Comparison of ENCODE assay signal across 8 cellular contexts in the genomic region with DNA sequence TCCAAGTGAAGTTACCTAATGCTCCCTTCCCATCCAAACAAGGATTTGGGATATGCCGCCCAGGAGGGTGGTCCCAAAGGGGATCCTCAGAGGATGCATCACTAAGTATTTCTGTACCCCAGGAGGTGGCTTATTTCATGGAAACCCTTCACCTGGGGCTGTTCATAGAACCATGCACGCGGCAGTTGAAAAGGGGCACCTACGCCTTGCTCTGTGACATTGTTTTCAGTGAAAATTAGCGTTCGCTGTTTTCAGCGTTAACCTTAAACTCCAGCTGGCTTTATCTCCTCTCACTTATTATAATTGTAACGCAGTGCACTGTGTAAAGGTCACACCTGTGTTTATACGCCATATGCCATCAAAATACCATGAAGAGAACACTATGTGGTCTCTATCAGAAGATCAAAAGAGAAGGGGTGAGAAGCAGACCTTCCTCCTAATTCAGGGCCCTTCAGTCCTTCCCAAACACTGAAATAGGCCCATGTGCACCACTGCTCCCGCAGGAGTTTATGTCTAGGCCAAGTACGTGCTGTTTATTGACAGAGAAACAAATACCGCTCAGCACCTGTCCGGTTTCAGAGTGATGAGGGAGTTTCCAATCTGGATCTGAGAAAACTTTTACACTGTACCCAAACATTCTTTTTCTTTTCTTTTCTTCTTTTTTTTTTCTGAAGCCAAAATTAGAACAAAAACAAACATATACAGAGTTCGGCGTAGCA.
DNase-seq lines count a peak whose midpoint lies in the region; ATAC-seq lines count a peak whose summit lies in the region.

No MANE protein-coding gene starts in this region.

- peak overlapping the region in 1 of 5 donors; percentile 2 for H3K9ac ChIP-seq in subcutaneous abdominal adipose tissue (ENCODE audit: low read length in 5 of 5)

- DNase-seq in NCI-H2196 (lab: John Stamatoyannopoulos, UW; ENCODE audit: unreplicated experiment) (peak; percentile 36), NCI-H2196 treated with DMSO at 0.1 percent for 48 hours (lab: John Stamatoyannopoulos, UW; ENCODE audit: unreplicated experiment) (no peak), SKM-1 (lab: John Stamatoyannopoulos, UW; ENCODE audit: unreplicated experiment) (no peak), NCI-H226 (no peak), T1000 (lab: John Stamatoyannopoulos, UW) (no peak)
- DNase-seq in activated T-helper 2 cell treated with anti-CD3 and anti-CD28 coated beads, Interferon-gamma antibody, Interleukin-2, Interleukin-4, amounts not matched to agents 10 μg/mL and 5 μg/mL and 100 μg/mL, durations not matched to agents 14 hours and 24 hours and 36 hours (ENCODE audit: low spot score): no peak

- no peaks in the 10 kb centered on the region for H3K27me3 Mint-ChIP-seq in activated T-helper 2 cell treated with anti-CD3 and anti-CD28 coated beads, Interferon-gamma antibody, Interleukin-2, Interleukin-4, amounts not matched to agents 10 μg/mL and 5 μg/mL and 100 μg/mL, durations not matched to agents 14 hours and 24 hours and 36 hours (ENCODE audit: low read depth)

- H3K4me1 ChIP-seq in subcutaneous abdominal adipose tissue (ENCODE audit: control insufficient read depth in 5 of 5, insufficient read depth in 5 of 5, low read length in 5 of 5): peaks cover 3 to 35% (median 27%) of the 10 kb centered on the region in 5 donors

- intact Hi-C loops in activated T-helper 2 cell treated with anti-CD3 and anti-CD28 coated beads, Interferon-gamma antibody, Interleukin-2, Interleukin-4, amounts not matched to agents 10 μg/mL and 5 μg/mL and 100 μg/mL, durations not matched to agents 14 hours and 24 hours and 36 hours (cut with micrococcal nuclease): loop anchor here (2.0 kb wide), 1 partner anchor 209 kb away; a partner anchor contains a TSS

- H3K4me1 Mint-ChIP-seq in activated T-helper 2 cell treated with anti-CD3 and anti-CD28 coated beads, Interferon-gamma antibody, Interleukin-2, Interleukin-4, amounts not matched to agents 10 μg/mL and 5 μg/mL and 100 μg/mL, durations not matched to agents 14 hours and 24 hours and 36 hours (ENCODE audit: low read depth): peaks cover 99% of the 10 kb centered on the region

- H3K36me3 Mint-ChIP-seq in activated T-helper 2 cell treated with anti-CD3 and anti-CD28 coated beads, Interferon-gamma antibody, Interleukin-2, Interleukin-4, amounts not matched to agents 10 μg/mL and 5 μg/mL and 100 μg/mL, durations not matched to agents 14 hours and 24 hours and 36 hours (ENCODE audit: low read depth): peaks cover 43% of the 10 kb centered on the region

- no peaks in the 10 kb centered on the region for H3K27me3 ChIP-seq in subcutaneous abdominal adipose tissue (ENCODE audit: control insufficient read depth in 5 of 5, insufficient read depth in 4 of 5, low read length in 5 of 5)

- H3K27ac Mint-ChIP-seq in activated T-helper 2 cell treated with anti-CD3 and anti-CD28 coated beads, Interferon-gamma antibody, Interleukin-2, Interleukin-4, amounts not matched to agents 10 μg/mL and 5 μg/mL and 100 μg/mL, durations not matched to agents 14 hours and 24 hours and 36 hours: peak overlapping the region; percentile 99

- peak overlapping the region; percentile 77 for H3K4me3 Mint-ChIP-seq in activated T-helper 2 cell treated with anti-CD3 and anti-CD28 coated beads, Interferon-gamma antibody, Interleukin-2, Interleukin-4, amounts not matched to agents 10 μg/mL and 5 μg/mL and 100 μg/mL, durations not matched to agents 14 hours and 24 hours and 36 hours (ENCODE audit: low read depth)

- H3K9me3 Mint-ChIP-seq in activated T-helper 2 cell treated with anti-CD3 and anti-CD28 coated beads, Interferon-gamma antibody, Interleukin-2, Interleukin-4, amounts not matched to agents 10 μg/mL and 5 μg/mL and 100 μg/mL, durations not matched to agents 14 hours and 24 hours and 36 hours: no peaks in the 10 kb centered on the region

- H3K36me3 ChIP-seq in subcutaneous abdominal adipose tissue (ENCODE audit: control insufficient read depth in 5 of 5, insufficient read depth in 5 of 5, low read length in 5 of 5): no peaks in the 10 kb centered on the region

- H3K27ac ChIP-seq in subcutaneous abdominal adipose tissue (ENCODE audit: low read depth, low read length): peak overlapping the region; percentile 34

- ATAC-seq in HG03432 (IDR thresholded peaks at IDR 0.05; ENCODE audit: unreplicated experiment): peak; percentile 13

- H3K4me3 ChIP-seq in subcutaneous abdominal adipose tissue (ENCODE audit: low read depth in 1 of 5, low read length in 5 of 5): no peak overlapping the region

- H3K9me3 ChIP-seq in subcutaneous abdominal adipose tissue (ENCODE audit: control insufficient read depth in 5 of 5, low read length in 5 of 5): no peaks in the 10 kb centered on the region
